Comparison of ENCODE assay signal across 8 cellular contexts in the genomic region with DNA sequence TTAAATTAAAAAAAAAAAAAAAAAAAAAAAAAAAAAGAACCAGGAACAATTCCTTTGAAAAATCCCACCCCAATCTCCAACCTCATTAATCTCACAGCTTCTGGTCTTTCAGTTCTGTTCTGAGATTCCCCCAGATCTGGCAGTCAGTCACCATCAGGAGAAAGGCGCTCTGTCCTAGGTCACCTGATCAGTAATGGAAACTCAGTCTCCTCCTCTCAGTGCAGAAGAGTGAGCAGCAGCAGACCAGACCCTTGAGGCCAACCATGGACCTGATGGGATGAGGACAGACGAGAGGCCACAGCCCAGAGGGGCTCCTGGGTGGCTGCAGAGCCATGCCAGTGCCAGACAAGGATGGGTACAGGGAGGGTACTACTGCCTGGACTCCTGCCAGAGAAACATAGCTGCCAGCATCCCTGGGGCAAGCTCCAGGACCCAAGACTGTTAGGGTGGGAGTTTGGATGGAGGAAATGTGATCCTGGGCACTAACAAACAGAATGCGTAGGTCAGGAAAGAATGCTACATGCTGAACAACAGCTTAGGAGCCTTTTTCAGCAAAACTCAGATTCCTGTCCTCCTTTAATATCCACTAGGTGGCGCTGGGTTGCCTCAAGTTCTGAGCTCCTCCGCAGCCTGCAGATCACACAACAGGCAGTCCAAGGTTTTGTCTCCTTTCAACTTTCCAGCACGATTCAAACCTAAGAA. TPM values are rescaled to one million over a fixed set of nuclear protein-coding genes. Genes with fewer than 3 reads are reported as not detected.
DNase-seq lines count a peak whose midpoint lies in the region; ATAC-seq, FAIRE-seq and TF ChIP-seq lines count a peak whose summit lies in the region.

No MANE protein-coding gene starts in this region.

- no peaks in the 10 kb centered on the region for H3K27me3 ChIP-seq in colonic mucosa
- H3K27me3 ChIP-seq in left lung, result no peaks in the 10 kb centered on the region

- intact Hi-C loops in colonic mucosa (cut with DNase I) (loop anchor here (5.0 kb wide), 2 partner anchors 76 to 256 kb away; partner anchors contain the start of gene HBQ1), left lung (cut with DNase I) (no loop called here)

- no peak for TF ChIP-seq POLR2A in H54 (IDR thresholded peaks at IDR 0.05; ENCODE audit: low read depth, low read length)

- TF ChIP-seq CTCF in colonic mucosa (IDR thresholded peaks at IDR 0.05), result peak; percentile 58
- peak; percentile 65 to 72 for TF ChIP-seq CTCF in left lung (IDR thresholded peaks at IDR 0.05)

- FAIRE-seq in H54 (lab: Jason Lieb, UNC), result peak; percentile 66

- no peak overlapping the region for H3K9ac ChIP-seq in colonic mucosa (ENCODE audit: low read depth in 2 of 2, low read length in 2 of 2)

- H3K27ac ChIP-seq in colonic mucosa (no peak overlapping the region), left lung (no peak overlapping the region)

- no peak overlapping the region for H3K4me3 ChIP-seq in colonic mucosa
- no peak overlapping the region for H3K4me3 ChIP-seq in left lung

- H3K36me3 ChIP-seq in colonic mucosa (no peaks in the 10 kb centered on the region), left lung (peaks cover 0 to 57% of the 10 kb centered on the region in 2 donors)

- DNase-seq in AG20443 (ENCODE audit: low spot score) (peak; percentile 87), H54 (ENCODE audit: insufficient read length, low spot score) (peak; percentile 70), NCI-H345 treated with DMSO at 0.1 percent for 48 hours (lab: John Stamatoyannopoulos, UW; ENCODE audit: unreplicated experiment) (peak; percentile 79), colonic mucosa (peak; percentile 58), left lung (no peak)
- peak; percentile 25 for DNase-seq in activated CD4-positive, alpha-beta T cell treated with anti-CD3 and anti-CD28 coated beads for 1 hour
- DNase-seq in stimulated activated CD8-positive, alpha-beta memory T cell treated with anti-CD3 and anti-CD28 coated beads, Interleukin-12 subunit alpha, Interleukin-12 subunit beta, amount 100 ng/mL, for 1 hour (ENCODE audit: low read depth), result peak; percentile 47

- ATAC-seq in left lung, result peak; percentile 90
- no peak for ATAC-seq in GM18867 (IDR thresholded peaks at IDR 0.05; ENCODE audit: unreplicated experiment)

- no peaks in the 10 kb centered on the region for H3K4me1 ChIP-seq in colonic mucosa
- peaks cover 0 to 4% of the 10 kb centered on the region in 2 donors for H3K4me1 ChIP-seq in left lung

- no peaks in the 10 kb centered on the region for H3K9me3 ChIP-seq in colonic mucosa
- H3K9me3 ChIP-seq in left lung, result no peaks in the 10 kb centered on the region

RNA-seq across cellular contexts. Expression of gene MPG, which starts 28.7 kb away (rescaled TPM):
- 10 to 100 TPM; 39.3 to 42.1 TPM for total RNA-seq in colonic mucosa
- total RNA-seq in left lung, result 10 to 100 TPM; 46.3 to 47.6 TPM

RNA-seq across cellular contexts. Expression of gene NPRL3, which starts 31.7 kb away (rescaled TPM):
- total RNA-seq in colonic mucosa, result 10 to 100 TPM; 13.4 to 26.4 TPM
- 10 to 100 TPM; 29.5 to 39.5 TPM for total RNA-seq in left lung

RNA-seq across cellular contexts. Expression of gene RHBDF1, which starts 34.3 kb away (rescaled TPM):
- total RNA-seq in colonic mucosa, result 10 to 100 TPM; 28.6 to 35.3 TPM
- 10 to 100 TPM; 33.4 to 45.0 TPM for total RNA-seq in left lung

RNA-seq across cellular contexts. Expression of gene HBZ, which starts 45.7 kb away (rescaled TPM):
- total RNA-seq in colonic mucosa (1 to 10 TPM in 1 of 2 donors, not detected in 1; 1.4 TPM), left lung (not detected)

RNA-seq across cellular contexts. Expression of gene SNRNP25, which starts 53.1 kb away (rescaled TPM):
- total RNA-seq in colonic mucosa (10 to 100 TPM; 20.6 to 48.3 TPM), left lung (10 to 100 TPM; 19.1 to 22.2 TPM)

Comparison
In these comparisons a context has a peak if more than half of its experiments do, and no peak if none do; other contexts are left out.
1. DNase-seq: peak in AG20443 (single experiment), H54 (single experiment), NCI-H345 treated with DMSO at 0.1 percent for 48 hours (single experiment), activated CD4-positive, alpha-beta T cell treated with anti-CD3 and anti-CD28 coated beads for 1 hour (single experiment), colonic mucosa (single experiment) and stimulated activated CD8-positive, alpha-beta memory T cell treated with anti-CD3 and anti-CD28 coated beads, Interleukin-12 subunit alpha, Interleukin-12 subunit beta, amount 100 ng/mL, for 1 hour (single experiment); none in left lung (0 of 2).